8 cellular contexts compared by ENCODE assay signal in genomic region chr16:69796285-69797118, GRCh38.
A peak's percentile ranks its signal among the peaks of the same experiment; 100 is the strongest.
DNase-seq lines count a peak whose midpoint lies in the region; ATAC-seq and TF ChIP-seq lines count a peak whose summit lies in the region.

No MANE protein-coding gene starts in this region.

- peaks cover 4 to 21% (median 12%) of the 10 kb centered on the region in 3 donors for H3K36me3 ChIP-seq in tibial artery

- H3K4me1 ChIP-seq in tibial artery, result peaks cover 0 to 13% (median 6%) of the 10 kb centered on the region in 4 donors

- TF ChIP-seq EP300 in Ishikawa (IDR thresholded peaks at IDR 0.05; ENCODE audit: borderline replicate concordance), result no peak

- TF ChIP-seq RAD21 in Ishikawa (IDR thresholded peaks at IDR 0.05; ENCODE audit: low read depth), result peak; percentile 93

- intact Hi-C loops in tibial artery (cut with DNase I; ENCODE audit: low total_unique reads), result loop anchor here (1.0 kb wide), 1 partner anchor 135 kb away; no protein-coding TSS in a partner anchor

- no peaks in the 10 kb centered on the region for H3K9me3 ChIP-seq in tibial artery

- H3K27ac ChIP-seq in tibial artery, result peak overlapping the region; percentile 5 to 32

- TF ChIP-seq CTCF in epithelial cell of esophagus (IDR thresholded peaks at IDR 0.05; ENCODE audit: insufficient read depth, low read depth, low read length, missing control alignments) (peak; percentile 88), tibial artery (IDR thresholded peaks at IDR 0.05) (peak; percentile 93)

- no peak overlapping the region for H3K4me3 ChIP-seq in epithelial cell of esophagus (ENCODE audit: low read length)
- no peak overlapping the region for H3K4me3 ChIP-seq in tibial artery

- ATAC-seq in GM18858 (IDR thresholded peaks at IDR 0.05; ENCODE audit: unreplicated experiment), result no peak

- peak; percentile 35 for DNase-seq in SIG-M5 treated with dmso at 0.1 percent for 504 hours (lab: John Stamatoyannopoulos, UW; ENCODE audit: unreplicated experiment)
- DNase-seq in SIG-M5 (lab: John Stamatoyannopoulos, UW), result no peak
- DNase-seq in SW480 (ENCODE audit: low spot score), result peak; percentile 32
- peak; percentile 75 for DNase-seq in epithelial cell of esophagus (ENCODE audit: low read depth)
- peak; percentile 83 for DNase-seq in midbrain (lab: John Stamatoyannopoulos, UW)
- no peak for DNase-seq in tibial artery

- no peaks in the 10 kb centered on the region for H3K27me3 ChIP-seq in tibial artery

TF ChIP-seq in Ishikawa, 13 proteins besides CTCF, POLR2A, EP300 and RAD21:
- TF ChIP-seq REST (IDR thresholded peaks at IDR 0.05; ENCODE audit: low read depth), result no peak
- TF ChIP-seq TAF1 (IDR thresholded peaks at IDR 0.05; ENCODE audit: low read depth), result no peak
- TF ChIP-seq, protein P1, sequence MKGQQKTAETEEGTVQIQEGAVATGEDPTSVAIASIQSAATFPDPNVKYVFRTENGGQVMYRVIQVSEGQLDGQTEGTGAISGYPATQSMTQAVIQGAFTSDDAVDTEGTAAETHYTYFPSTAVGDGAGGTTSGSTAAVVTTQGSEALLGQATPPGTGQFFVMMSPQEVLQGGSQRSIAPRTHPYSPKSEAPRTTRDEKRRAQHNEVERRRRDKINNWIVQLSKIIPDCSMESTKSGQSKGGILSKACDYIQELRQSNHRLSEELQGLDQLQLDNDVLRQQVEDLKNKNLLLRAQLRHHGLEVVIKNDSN (IDR thresholded peaks at IDR 0.05), result no peak
- TF ChIP-seq EGR1 (IDR thresholded peaks at IDR 0.05), result no peak
- no peak for TF ChIP-seq CEBPB (IDR thresholded peaks at IDR 0.05)
- no peak for TF ChIP-seq TEAD4 (IDR thresholded peaks at IDR 0.05)
- TF ChIP-seq CREB1 (IDR thresholded peaks at IDR 0.05; ENCODE audit: low read depth), result no peak
- TF ChIP-seq NFIC (IDR thresholded peaks at IDR 0.05), result no peak
- TF ChIP-seq ZBTB7A (IDR thresholded peaks at IDR 0.05; ENCODE audit: low read depth), result no peak

Comparison
In these comparisons a context has a peak if more than half of its experiments do, and no peak if none do; other contexts are left out.
1. DNase-seq: peak in SIG-M5 treated with dmso at 0.1 percent for 504 hours (single experiment), SW480 (single experiment), epithelial cell of esophagus (single experiment) and midbrain (single experiment); none in SIG-M5 (single experiment) and tibial artery (0 of 2).